In genomic region chr17:65020284-65020683, GRCh38 we compare ENCODE assay signal across 13 cellular contexts. TPM values are rescaled to one million over a fixed set of nuclear protein-coding genes. Genes with fewer than 3 reads are reported as not detected.
DNase-seq lines count a peak whose midpoint lies in the region; ATAC-seq and TF ChIP-seq lines count a peak whose summit lies in the region.
"Had no signal": no experiment of that assay in that cellular context is flagged by ENCODE, and none has a peak within 500 bp of the region (broad histone marks: within the 10 kb centered on the region; RNA-seq: fewer than 3 reads in every experiment).

No MANE protein-coding gene starts in this region.

- H3K27ac ChIP-seq in RWPE1 (peak overlapping the region; percentile 88), stomach (peak overlapping the region in 3 of 5 donors; percentile 38 to 61 (median 51)), ascending aorta (peak overlapping the region in 1 of 2 donors; percentile 29)

- peak overlapping the region; percentile 53 for H3K27ac Mint-ChIP-seq in activated naive CD4-positive, alpha-beta T cell treated with anti-CD3 and anti-CD28 coated beads, Interleukin-2, amount 50 U/mL, for 24 hours
- H3K27ac Mint-ChIP-seq in activated T-helper 17 cell treated with anti-CD3 and anti-CD28 coated beads, Interleukin-2, amount 50 U/mL, for 72 hours, result no peak overlapping the region

- H3K4me1 ChIP-seq in stomach, result peaks cover 32 to 95% (median 61%) of the 10 kb centered on the region in 4 donors
- H3K4me1 ChIP-seq in ascending aorta, result peaks cover 15 to 40% of the 10 kb centered on the region in 2 donors

- peaks cover 16% of the 10 kb centered on the region for H3K36me3 Mint-ChIP-seq in activated naive CD4-positive, alpha-beta T cell treated with anti-CD3 and anti-CD28 coated beads, Interleukin-2, amount 50 U/mL, for 24 hours
- peaks cover 93% of the 10 kb centered on the region for H3K36me3 Mint-ChIP-seq in activated T-helper 17 cell treated with anti-CD3 and anti-CD28 coated beads, Interleukin-2, amount 50 U/mL, for 72 hours (ENCODE audit: low read depth)

- TF ChIP-seq POLR2A in stomach (IDR thresholded peaks at IDR 0.05), result no peak

- H3K27me3 ChIP-seq in stomach, result no peaks in the 10 kb centered on the region
- H3K27me3 ChIP-seq in ascending aorta, result no peaks in the 10 kb centered on the region

- H3K9me3 ChIP-seq in stomach, result no peaks in the 10 kb centered on the region
- no peaks in the 10 kb centered on the region for H3K9me3 ChIP-seq in ascending aorta

- intact Hi-C loops in stomach (cut with DNase I; ENCODE audit: low total_unique reads), result no loop called here
- intact Hi-C loops in ascending aorta (cut with DNase I), result no loop called here
- intact Hi-C loops in left ventricle myocardium superior (cut with micrococcal nuclease), result no loop called here

- 65 to 90% (median 81%) methylated on average over 3 of the region's 3 CpGs for WGBS in stomach, 5 donors

- POLR2A ChIA-PET in RWPE1 (lab: Yijun Ruan, JAX; ENCODE audit: low non-redundant PET), result no interaction called here

- H3K4me1 Mint-ChIP-seq in activated naive CD4-positive, alpha-beta T cell treated with anti-CD3 and anti-CD28 coated beads, Interleukin-2, amount 50 U/mL, for 24 hours, result peaks cover 92% of the 10 kb centered on the region
- peaks cover 43% of the 10 kb centered on the region for H3K4me1 Mint-ChIP-seq in activated T-helper 17 cell treated with anti-CD3 and anti-CD28 coated beads, Interleukin-2, amount 50 U/mL, for 72 hours

- H3K36me3 ChIP-seq in stomach (peaks cover 0 to 20% (median 7%) of the 10 kb centered on the region in 4 donors), ascending aorta (no peaks in the 10 kb centered on the region)

- H3K4me3 ChIP-seq in fibroblast of pulmonary artery (replicated peaks; ENCODE audit: low read depth, low read length), result no peak overlapping the region
- H3K4me3 ChIP-seq in stomach, result no peak overlapping the region
- no peak overlapping the region for H3K4me3 ChIP-seq in ascending aorta

- H3K4me3 Mint-ChIP-seq in activated naive CD4-positive, alpha-beta T cell treated with anti-CD3 and anti-CD28 coated beads, Interleukin-2, amount 50 U/mL, for 24 hours, result no peak overlapping the region
- no peak overlapping the region for H3K4me3 Mint-ChIP-seq in activated T-helper 17 cell treated with anti-CD3 and anti-CD28 coated beads, Interleukin-2, amount 50 U/mL, for 72 hours

- DNase-seq in activated naive CD4-positive, alpha-beta T cell treated with anti-CD3 and anti-CD28 coated beads, Interleukin-2, amount 50 U/mL, for 16 hours, result no peak
- peak; percentile 64 for DNase-seq in RWPE1 (ENCODE audit: low spot score)
- DNase-seq in fibroblast of pulmonary artery (ENCODE audit: low read depth), result peak; percentile 61
- DNase-seq in stomach, result no peak
- no peak for DNase-seq in ascending aorta (ENCODE audit: low spot score in 2 of 2)
- no peak for DNase-seq in left ventricle myocardium superior
- DNase-seq: 8988T; activated CD8-positive, alpha-beta memory T cell treated with anti-CD3 and anti-CD28 coated beads, Interleukin-2, amount 50 U/mL, for 4 hours; NCI-H1436 treated with DMSO at 0.1 percent for 48 hours had no signal

- no peaks in the 10 kb centered on the region for H3K9me3 Mint-ChIP-seq in activated naive CD4-positive, alpha-beta T cell treated with anti-CD3 and anti-CD28 coated beads, Interleukin-2, amount 50 U/mL, for 24 hours
- no peaks in the 10 kb centered on the region for H3K9me3 Mint-ChIP-seq in activated T-helper 17 cell treated with anti-CD3 and anti-CD28 coated beads, Interleukin-2, amount 50 U/mL, for 72 hours

- ATAC-seq in left ventricle myocardium superior, result no peak
- no peak for ATAC-seq in activated T-helper 17 cell treated with anti-CD3 and anti-CD28 coated beads, Interleukin-2, amount 50 U/mL, for 72 hours (replicated peaks)
- ATAC-seq: sciatic nerve, SK-N-SH treated with all-trans-retinoic acid at 6 μM for 48 hours had no signal

- H3K27me3 Mint-ChIP-seq in activated naive CD4-positive, alpha-beta T cell treated with anti-CD3 and anti-CD28 coated beads, Interleukin-2, amount 50 U/mL, for 24 hours, result no peaks in the 10 kb centered on the region
- no peaks in the 10 kb centered on the region for H3K27me3 Mint-ChIP-seq in activated T-helper 17 cell treated with anti-CD3 and anti-CD28 coated beads, Interleukin-2, amount 50 U/mL, for 72 hours

- TF ChIP-seq EP300 in stomach (IDR thresholded peaks at IDR 0.05), result no peak

- CTCF ChIA-PET in RWPE1 (lab: Yijun Ruan, JAX), result no interaction called here

- no peak for TF ChIP-seq CTCF in RWPE1 (conservative IDR thresholded peaks at IDR 0.05; ENCODE audit: low read depth)
- TF ChIP-seq CTCF in fibroblast of pulmonary artery (IDR thresholded peaks at IDR 0.05; ENCODE audit: low read length, missing control alignments), result no peak
- no peak for TF ChIP-seq CTCF in stomach (IDR thresholded peaks at IDR 0.05)
- TF ChIP-seq CTCF in ascending aorta (IDR thresholded peaks at IDR 0.05), result no peak

RNA-seq across cellular contexts. Expression of gene GNA13, which starts 36.3 kb away (rescaled TPM):
- 10 to 100 TPM; 36.2 to 90.6 (median 45.8) TPM for total RNA-seq in stomach
- 10 to 100 TPM; 10.6 to 26.7 (median 17.5) TPM for polyA plus RNA-seq in stomach
- total RNA-seq in ascending aorta, result 35.8 TPM
- total RNA-seq in left ventricle myocardium superior, result 23.7 TPM
- total RNA-seq in activated T-helper 17 cell treated with anti-CD3 and anti-CD28 coated beads, Interleukin-2, amount 50 U/mL, for 72 hours, result 10 to 100 TPM; 63.9 to 65.1 TPM

Comparison
In these comparisons a context has a peak if more than half of its experiments do, and no peak if none do; other contexts are left out.
1. DNase-seq: peak in RWPE1 (single experiment) and fibroblast of pulmonary artery (single experiment); none in activated naive CD4-positive, alpha-beta T cell treated with anti-CD3 and anti-CD28 coated beads, Interleukin-2, amount 50 U/mL, for 16 hours (single experiment), stomach (single experiment), ascending aorta (0 of 2) and left ventricle myocardium superior (single experiment).